ENCODE assay signal across 12 cellular contexts in genomic region chr9:134374301-134375010, GRCh38. TPM values are rescaled to one million over a fixed set of nuclear protein-coding genes. Genes with fewer than 3 reads are reported as not detected.
DNase-seq lines count a peak whose midpoint lies in the region; ATAC-seq, FAIRE-seq and TF ChIP-seq lines count a peak whose summit lies in the region.
"Had no signal": no experiment of that assay in that cellular context is flagged by ENCODE, and none has a peak within 500 bp of the region (broad histone marks: within the 10 kb centered on the region; RNA-seq: fewer than 3 reads in every experiment).

No MANE protein-coding gene starts in this region.

- in situ Hi-C loops in Panc1 (cut with HindIII; ENCODE audit: low pct_unique_long_range_greater_than_20kb, low sequenced_read_pairs), result no loop called here

- H3K9me3 ChIP-seq in A673 (ENCODE audit: low read depth, low read length, poor library complexity, severe bottlenecking), result no peaks in the 10 kb centered on the region
- H3K9me3 ChIP-seq in Panc1 (ENCODE audit: control insufficient read depth, insufficient read depth, low read depth, low read length), result no peaks in the 10 kb centered on the region
- no peaks in the 10 kb centered on the region for H3K9me3 ChIP-seq in esophagus muscularis mucosa
- no peaks in the 10 kb centered on the region for H3K9me3 ChIP-seq in neutrophil

- TF ChIP-seq EP300 in esophagus muscularis mucosa (IDR thresholded peaks at IDR 0.05), result no peak

- peaks cover 59% of the 10 kb centered on the region for H3K4me1 ChIP-seq in A673 (ENCODE audit: insufficient read depth, low read length, poor library complexity, severe bottlenecking)
- peaks cover 55% of the 10 kb centered on the region for H3K4me1 ChIP-seq in Panc1 (ENCODE audit: control insufficient read depth, insufficient read depth, low read length)
- peaks cover 91 to 100% (median 100%) of the 10 kb centered on the region in 4 donors for H3K4me1 ChIP-seq in esophagus muscularis mucosa
- peaks cover 98 to 100% of the 10 kb centered on the region in 2 experiments for H3K4me1 ChIP-seq in neutrophil (ENCODE audit: control insufficient read depth in 1 of 2, insufficient read depth in 1 of 2, low read depth in 1 of 2, low read length in 1 of 2)

- intact Hi-C loops in A673 (cut with micrococcal nuclease; ENCODE audit: unreplicated experiment) (no loop called here), Panc1 (cut with micrococcal nuclease; ENCODE audit: unreplicated experiment) (no loop called here), esophagus muscularis mucosa (cut with DNase I) (loop anchor here (5.0 kb wide), 1 partner anchor 63 kb away; no protein-coding TSS in a partner anchor)

- H3K27me3 ChIP-seq in A673 (replicated peaks; ENCODE audit: insufficient read depth, low read depth, low read length, poor library complexity) (no peaks in the 10 kb centered on the region), Panc1 (ENCODE audit: control insufficient read depth, insufficient read depth, low read length) (no peaks in the 10 kb centered on the region), esophagus muscularis mucosa (no peaks in the 10 kb centered on the region), neutrophil (no peaks in the 10 kb centered on the region)

- DNase-seq in A673 (ENCODE audit: low spot score) (no peak), Panc1 (ENCODE audit: low read depth, low spot score) (no peak), esophagus muscularis mucosa (ENCODE audit: extremely low spot score) (no peak), GM12891 (ENCODE audit: insufficient read length, low spot score) (no peak), LoVo (ENCODE audit: low spot score) (no peak)
- DNase-seq in activated effector memory CD4-positive, alpha-beta T cell treated with Interleukin-2 at 50 U/mL for 16 hours, result no peak
- DNase-seq: activated CD4-positive, alpha-beta T cell treated with anti-CD3 and anti-CD28 coated beads, Interleukin-2, amount 50 U/mL, for 48 hours; NCI-H82; stimulated activated CD4-positive, alpha-beta T cell treated with anti-CD3 and anti-CD28 coated beads, Interleukin-4, amount 100 ng/mL, for 4 hours had no signal

- H3K36me3 ChIP-seq in A673 (ENCODE audit: insufficient read depth, low read length, poor library complexity, severe bottlenecking) (no peaks in the 10 kb centered on the region), Panc1 (ENCODE audit: control insufficient read depth, insufficient read depth, low read length) (no peaks in the 10 kb centered on the region), esophagus muscularis mucosa (no peaks in the 10 kb centered on the region), neutrophil (no peaks in the 10 kb centered on the region)

- peak overlapping the region; percentile 75 for H3K27ac ChIP-seq in A673 (ENCODE audit: low read depth, low read length, poor library complexity, severe bottlenecking)
- H3K27ac ChIP-seq in Panc1 (ENCODE audit: low read length), result peak overlapping the region; percentile 65
- H3K27ac ChIP-seq in esophagus muscularis mucosa (replicated peaks in 1 of 4), result peak overlapping the region; percentile 89 to 97 (median 94)
- H3K27ac ChIP-seq in neutrophil, result peak overlapping the region; percentile 99

- no peak for ATAC-seq in Panc1
- no peak for ATAC-seq in GM21423 (IDR thresholded peaks at IDR 0.05; ENCODE audit: unreplicated experiment)
- ATAC-seq: HCT116 had no signal

- WGBS in esophagus muscularis mucosa, result 71% methylated on average over 16 of the region's 21 CpGs

- H3K4me3 ChIP-seq in A673 (ENCODE audit: low read depth, low read length, poor library complexity, severe bottlenecking) (no peak overlapping the region), Panc1 (ENCODE audit: low read depth in 2 of 2, low read length in 2 of 2) (no peak overlapping the region), esophagus muscularis mucosa (peak overlapping the region in 2 of 4 donors; percentile 26 to 49), neutrophil (ENCODE audit: low read depth in 1 of 2, low read length in 1 of 2) (peak overlapping the region; percentile 53 to 56)

- TF ChIP-seq CTCF in A673 (conservative IDR thresholded peaks at IDR 0.05; ENCODE audit: low read depth, low read length), result no peak
- TF ChIP-seq CTCF in Panc1 (IDR thresholded peaks at IDR 0.05), result no peak
- no peak for TF ChIP-seq CTCF in esophagus muscularis mucosa (IDR thresholded peaks at IDR 0.05)
- TF ChIP-seq CTCF in neutrophil (IDR thresholded peaks at IDR 0.05), result no peak

- FAIRE-seq in GM12891 (lab: Jason Lieb, UNC), result no peak

- CTCF ChIA-PET in A673 (lab: Charles Lee), result no interaction called here
- CTCF ChIA-PET in Panc1 (lab: Charles Lee), result no interaction called here

- BruUV-seq in A673 (replicated peaks; lab: Mats Ljungman, UMichigan) (no TSS peak), Panc1 (replicated peaks; lab: Mats Ljungman, UMichigan) (no TSS peak)

- TF ChIP-seq POLR2A in esophagus muscularis mucosa (IDR thresholded peaks at IDR 0.05; ENCODE audit: low read depth) (no peak), GM12891 (IDR thresholded peaks at IDR 0.05; ENCODE audit: low read depth, low read length) (no peak)

- POLR2A ChIA-PET in A673 (lab: Charles Lee; ENCODE audit: low non-redundant PET) (no interaction called here), Panc1 (lab: Charles Lee) (no interaction called here)

TF ChIP-seq in GM12891, 5 proteins besides CTCF, POLR2A, EP300 and RAD21:
- no peak for TF ChIP-seq TAF1 (IDR thresholded peaks at IDR 0.05; ENCODE audit: low read depth, low read length)
- no peak for TF ChIP-seq SPI1 (IDR thresholded peaks at IDR 0.05; ENCODE audit: low read depth, low read length)
- TF ChIP-seq POLR2AphosphoS5 (IDR thresholded peaks at IDR 0.05; ENCODE audit: low read depth, low read length), result no peak
- TF ChIP-seq PAX5 (IDR thresholded peaks at IDR 0.05; ENCODE audit: insufficient read depth, low read length, severe bottlenecking), result no peak
- TF ChIP-seq POU2F2 (IDR thresholded peaks at IDR 0.05; ENCODE audit: low read depth, low read length), result no peak

RNA-seq across cellular contexts. Expression of gene RXRA, which starts 48.2 kb away (rescaled TPM):
- total RNA-seq in A673 (2021), result 50.7 and 54.1 TPM in 2 replicates
- total RNA-seq in Panc1 (2021; ENCODE audit: unreplicated experiment), result 31.6 TPM
- 45.8 TPM for polyA plus RNA-seq in Panc1 (2012; ENCODE audit: insufficient read length)
- total RNA-seq in esophagus muscularis mucosa, result 10 to 100 TPM; 46.4 to 81.0 (median 63.7) TPM
- 28.3 TPM for polyA plus RNA-seq in GM12891 (2012; ENCODE audit: low read depth, missing spikeins)

Comparison
In these comparisons a context has a peak if more than half of its experiments do, and no peak if none do; other contexts are left out.
1. H3K4me3 ChIP-seq: peak in neutrophil (2 of 2); none in A673 (single experiment) and Panc1 (0 of 2).
2. Peak in every context shown above with its lines, with median percentiles within 50 percentile points of each other: H3K27ac ChIP-seq.